27 cellular contexts compared by ENCODE assay signal in the genomic region with DNA sequence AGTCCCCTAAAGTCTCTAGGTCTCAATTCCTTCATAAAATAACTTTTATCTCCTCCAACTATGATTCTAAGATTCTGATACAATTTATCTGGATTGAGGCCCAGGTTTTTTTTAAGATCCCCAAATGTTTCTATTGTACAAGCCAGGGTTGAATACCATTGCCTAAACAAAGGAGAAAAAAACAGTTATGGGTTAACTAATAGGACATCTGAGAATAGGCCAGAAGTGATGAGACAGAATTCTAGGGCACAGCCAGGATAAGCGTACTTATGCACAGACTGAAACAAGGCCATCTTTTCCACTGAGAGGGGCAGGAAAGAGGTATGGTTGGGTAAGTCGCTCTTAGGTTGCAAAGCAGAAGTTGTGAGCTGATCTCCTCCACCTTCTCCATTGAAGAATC.
"Had no signal": no experiment of that assay in that cellular context is flagged by ENCODE, and none has a peak within 500 bp of the region (broad histone marks: within the 10 kb centered on the region; RNA-seq: fewer than 3 reads in every experiment).

No MANE protein-coding gene starts in this region.

- ATAC-seq: gastrocnemius medialis; lower lobe of right lung; natural killer cell treated with Interleukin-12 subunit alpha and Interleukin-12 subunit beta and Interleukin-15 and Interleukin-18, amount 100 ng/mL, for 72 hours had no signal

- H2AFZ ChIP-seq: neural progenitor cell, parathyroid adenoma had no signal

- H3K4me1 ChIP-seq: neural progenitor cell, parathyroid adenoma, prostate gland had no signal

- H3K4me3 ChIP-seq: coronary artery, gastrocnemius medialis, left ventricle myocardium inferior, lower lobe of right lung, neural progenitor cell, prostate gland, sigmoid colon, skin epidermis, stomach had no signal

- H3K27ac ChIP-seq: coronary artery, gastrocnemius medialis, left ventricle myocardium inferior, lower lobe of right lung, neural progenitor cell, parathyroid adenoma, prostate gland, sigmoid colon, skin epidermis, stomach had no signal

- FAIRE-seq: endothelial cell of umbilical vein, keratinocyte, urothelium cell line had no signal

- H3K4me2 ChIP-seq: neural progenitor cell had no signal

- H3K9me3 ChIP-seq: gastrocnemius medialis, left ventricle myocardium inferior, lower lobe of right lung, prostate gland, sigmoid colon, stomach had no signal

- H3K27me3 ChIP-seq: gastrocnemius medialis, neural progenitor cell, sigmoid colon, stomach had no signal

- H3K36me3 ChIP-seq: gastrocnemius medialis, left ventricle myocardium inferior, lower lobe of right lung, neural progenitor cell, prostate gland, sigmoid colon, stomach had no signal

- DNase-seq: cerebellar nuclear complex; effector CD4-positive, alpha-beta T cell; endodermal cell; erythroblast; gastrocnemius medialis; glutamatergic neuron; immature natural killer cell; left ventricle myocardium inferior; lower lobe of right lung; midbrain; retina; sigmoid colon; stimulated activated CD4-positive, alpha-beta T cell treated with anti-CD3 and anti-CD28 coated beads, Interleukin-2, amount 100 ng/mL, for 24 hours; stimulated activated CD4-positive, alpha-beta T cell treated with anti-CD3 and anti-CD28 coated beads, Interleukin-4, amount 100 ng/mL, for 4 hours; stimulated activated naive CD4-positive, alpha-beta T cell; stomach; substantia nigra; trophoblast cell had no signal

- H3K9ac ChIP-seq: neural progenitor cell, parathyroid adenoma had no signal
